In the genomic region with DNA sequence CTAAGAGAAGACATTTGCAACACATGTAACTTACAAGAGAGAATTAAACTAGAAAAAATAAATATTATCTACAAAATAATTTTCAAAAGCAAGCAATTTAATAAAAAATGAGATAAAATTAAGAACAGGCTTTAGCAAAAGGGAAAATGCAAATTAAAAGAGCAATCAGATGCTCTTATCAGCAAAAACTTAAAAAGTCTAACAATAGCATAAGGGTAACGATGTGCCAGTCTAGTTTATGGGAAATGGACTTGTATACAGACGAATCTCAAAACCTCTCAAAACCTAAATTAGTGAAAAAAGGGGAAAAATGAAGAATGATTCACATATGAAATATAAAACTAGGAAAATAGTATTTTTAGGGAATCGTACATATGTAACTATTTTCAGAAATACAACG, we compare ENCODE assay signal across 8 cellular contexts. TPM values are rescaled to one million over a fixed set of nuclear protein-coding genes. Genes with fewer than 3 reads are reported as not detected.
DNase-seq lines count a peak whose midpoint lies in the region; ATAC-seq and TF ChIP-seq lines count a peak whose summit lies in the region.

No MANE protein-coding gene starts in this region.

- POLR2A ChIA-PET in CD8-positive, alpha-beta T cell (lab: Charles Lee) = interaction anchor here (1.2 kb wide), 1 partner anchor 946 kb away, joined by 3 read pairs; the partner anchor contains the start of gene UFL1

- H3K27ac Mint-ChIP-seq in CD8-positive, alpha-beta T cell = peak overlapping the region; percentile 98
- H3K27ac Mint-ChIP-seq in neural crest cell (ENCODE audit: unreplicated experiment) = peak overlapping the region; percentile 76

- H3K9me3 Mint-ChIP-seq in CD8-positive, alpha-beta T cell = no peaks in the 10 kb centered on the region
- H3K9me3 Mint-ChIP-seq in neural crest cell = no peaks in the 10 kb centered on the region

- no peak for TF ChIP-seq CTCF in CD8-positive, alpha-beta T cell (IDR thresholded peaks at IDR 0.05)
- TF ChIP-seq CTCF in coronary artery (IDR thresholded peaks at IDR 0.05) (no peak), neural crest cell (conservative IDR thresholded peaks at IDR 0.05) (no peak)

- H3K4me3 Mint-ChIP-seq in CD8-positive, alpha-beta T cell = peak overlapping the region; percentile 94
- peak overlapping the region; percentile 94 for H3K4me3 Mint-ChIP-seq in neural crest cell

- H3K36me3 ChIP-seq in CD8-positive, alpha-beta T cell (ENCODE audit: insufficient read depth, low read length) = no peaks in the 10 kb centered on the region
- H3K36me3 ChIP-seq in MG63 = no peaks in the 10 kb centered on the region; the same call in 1 of the 2 replicates

- H3K27ac ChIP-seq in CD8-positive, alpha-beta T cell (ENCODE audit: low read depth, low read length) = peak overlapping the region; percentile 85
- H3K27ac ChIP-seq in coronary artery = peak overlapping the region in 1 of 2 donors; percentile 91

- ATAC-seq in CD8-positive, alpha-beta T cell = no peak
- no peak for ATAC-seq in HG03196 (IDR thresholded peaks at IDR 0.05; ENCODE audit: unreplicated experiment)
- no peak for ATAC-seq in HG03025 (IDR thresholded peaks at IDR 0.05; ENCODE audit: low FRiP score, unreplicated experiment)
- no peak for ATAC-seq in HG02588 (IDR thresholded peaks at IDR 0.05; ENCODE audit: unreplicated experiment)

- no peaks in the 10 kb centered on the region for H3K27me3 ChIP-seq in CD8-positive, alpha-beta T cell (ENCODE audit: insufficient read depth, low read length)
- no peaks in the 10 kb centered on the region for H3K27me3 ChIP-seq in MG63

- H3K4me1 ChIP-seq in CD8-positive, alpha-beta T cell (ENCODE audit: insufficient read depth, low read length) = peaks cover 39% of the 10 kb centered on the region

- DNase-seq in CD8-positive, alpha-beta T cell = no peak
- no peak for DNase-seq in MG63
- no peak for DNase-seq in coronary artery (ENCODE audit: low spot score)
- no peak for DNase-seq in neural crest cell (ENCODE audit: low read depth, low spot score)
- DNase-seq in hypothalamus (lab: John Stamatoyannopoulos, UW) = no peak

- H3K9me3 ChIP-seq in CD8-positive, alpha-beta T cell (ENCODE audit: low read length) = no peaks in the 10 kb centered on the region
- no peaks in the 10 kb centered on the region for H3K9me3 ChIP-seq in MG63

- intact Hi-C loops in CD8-positive, alpha-beta T cell (cut with DNase I, micrococcal nuclease) = loop anchor here (1.0 to 10.0 kb wide), 7 partner anchors 945 to 1707 kb away; partner anchors contain the start of genes KLHL32 (in 2 of the 2), MMS22L (in 2 of the 2), UFL1 (in 2 of the 2) and NDUFAF4 (in 1 of the 2)

- peak overlapping the region; percentile 70 for H3K4me3 ChIP-seq in CD8-positive, alpha-beta T cell (ENCODE audit: low read depth, low read length)
- H3K4me3 ChIP-seq in MG63 (peak overlapping the region; percentile 80), coronary artery (peak overlapping the region; percentile 83)

- CTCF ChIA-PET in CD8-positive, alpha-beta T cell (lab: Charles Lee) = no interaction called here

- H3K4me1 Mint-ChIP-seq in CD8-positive, alpha-beta T cell (ENCODE audit: low read depth) = peaks cover 71% of the 10 kb centered on the region
- H3K4me1 Mint-ChIP-seq in neural crest cell = peaks cover 48% of the 10 kb centered on the region

- peaks cover 11% of the 10 kb centered on the region for H3K36me3 Mint-ChIP-seq in CD8-positive, alpha-beta T cell
- no peaks in the 10 kb centered on the region for H3K36me3 Mint-ChIP-seq in neural crest cell (ENCODE audit: low read depth)

- H3K27me3 Mint-ChIP-seq in CD8-positive, alpha-beta T cell (ENCODE audit: low read depth) = no peaks in the 10 kb centered on the region
- no peaks in the 10 kb centered on the region for H3K27me3 Mint-ChIP-seq in neural crest cell (ENCODE audit: low read depth)

RNA-seq across cellular contexts. Expression of gene MANEA, which starts 1.1 kb away (rescaled TPM):
- total RNA-seq in CD8-positive, alpha-beta T cell = 1 to 10 TPM; 5.3 to 6.0 TPM
- 9.1 and 9.8 TPM in 2 replicates for total RNA-seq in MG63 (2014; rRNA removed; shearing (Covaris generic); ENCODE audit: low replicate concordance)
- 12.8 and 14.4 TPM in 2 replicates for total RNA-seq in neural crest cell
